Comparison of ENCODE assay signal across 8 cellular contexts in the genomic region with DNA sequence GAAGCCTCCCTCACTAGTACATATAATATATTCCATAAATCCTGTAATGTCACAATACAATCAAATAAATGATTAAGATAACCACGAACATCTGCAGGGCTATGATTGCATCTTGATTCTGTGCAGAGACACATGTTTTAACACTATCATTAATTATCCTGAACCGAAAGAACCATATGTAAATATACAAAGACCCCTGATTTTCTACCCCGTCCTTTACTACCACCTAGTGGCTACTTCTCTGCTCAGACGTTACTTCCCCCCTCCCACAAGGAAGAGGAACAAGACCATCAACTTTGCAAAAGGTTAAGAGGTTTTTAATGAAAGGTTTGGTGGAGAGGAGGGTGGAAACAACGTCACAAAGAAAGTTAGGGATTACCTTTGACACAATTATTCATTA.
DNase-seq lines count a peak whose midpoint lies in the region; ATAC-seq, FAIRE-seq and TF ChIP-seq lines count a peak whose summit lies in the region.

No MANE protein-coding gene starts in this region.

- no peak for FAIRE-seq in kidney (lab: Jason Lieb, UNC)

- CTCF ChIA-PET in naive thymus-derived CD4-positive, alpha-beta T cell (lab: Charles Lee), result no interaction called here

- H3K36me3 ChIP-seq in H7 (replicated peaks; ENCODE audit: control insufficient read depth, insufficient read depth, low read length), result no peaks in the 10 kb centered on the region
- peaks cover 10% of the 10 kb centered on the region; the same call in 1 of the 2 replicates for H3K36me3 ChIP-seq in RWPE2 (ENCODE audit: low read depth)
- no peaks in the 10 kb centered on the region for H3K36me3 ChIP-seq in kidney (ENCODE audit: control insufficient read depth in 1 of 2, insufficient read depth in 2 of 2, low read length in 2 of 2)
- no peaks in the 10 kb centered on the region for H3K36me3 ChIP-seq in aorta (ENCODE audit: control insufficient read depth in 1 of 2, insufficient read depth in 2 of 2, low read length in 1 of 2)
- no peaks in the 10 kb centered on the region for H3K36me3 ChIP-seq in naive thymus-derived CD4-positive, alpha-beta T cell (ENCODE audit: control insufficient read depth in 2 of 3, insufficient read depth in 3 of 3, low read length in 3 of 3)

- peaks cover 0 to 4% (median 0%) of the 10 kb centered on the region in 7 donors for H3K4me1 Mint-ChIP-seq in naive thymus-derived CD4-positive, alpha-beta T cell
- H3K4me1 Mint-ChIP-seq in glutamatergic neuron (ENCODE audit: low read depth, unreplicated experiment), result no peaks in the 10 kb centered on the region

- H3K27ac Mint-ChIP-seq in naive thymus-derived CD4-positive, alpha-beta T cell, result no peak overlapping the region
- H3K27ac Mint-ChIP-seq in glutamatergic neuron (ENCODE audit: unreplicated experiment), result no peak overlapping the region

- 8 to 18% methylated on average over 5 of the region's 5 CpGs for WGBS in aorta, 2 donors

- peaks cover 0 to 5% (median 0%) of the 10 kb centered on the region in 5 donors for H3K27me3 Mint-ChIP-seq in naive thymus-derived CD4-positive, alpha-beta T cell
- peaks cover 2% of the 10 kb centered on the region for H3K27me3 Mint-ChIP-seq in glutamatergic neuron (ENCODE audit: unreplicated experiment)

- H3K4me1 ChIP-seq in RWPE2 (ENCODE audit: insufficient read depth, poor library complexity, severe bottlenecking) (peaks cover 23% of the 10 kb centered on the region), kidney (ENCODE audit: control insufficient read depth in 1 of 2, insufficient read depth in 1 of 2, low read depth in 1 of 2, low read length in 2 of 2) (peaks cover 5 to 6% of the 10 kb centered on the region in 2 donors), aorta (ENCODE audit: control insufficient read depth in 1 of 2, insufficient read depth in 2 of 2, low read length in 2 of 2) (no peaks in the 10 kb centered on the region)
- H3K4me1 ChIP-seq in naive thymus-derived CD4-positive, alpha-beta T cell (ENCODE audit: control insufficient read depth in 2 of 2, insufficient read depth in 2 of 2, low read length in 2 of 2), result no peaks in the 10 kb centered on the region

- no peaks in the 10 kb centered on the region for H3K36me3 Mint-ChIP-seq in naive thymus-derived CD4-positive, alpha-beta T cell
- no peaks in the 10 kb centered on the region for H3K36me3 Mint-ChIP-seq in glutamatergic neuron (ENCODE audit: unreplicated experiment)

- no peak for ATAC-seq in RWPE2 (ENCODE audit: low read depth)
- ATAC-seq in aorta (ENCODE audit: low FRiP score), result no peak
- ATAC-seq in naive thymus-derived CD4-positive, alpha-beta T cell, result no peak

- no peaks in the 10 kb centered on the region for H3K9me3 Mint-ChIP-seq in naive thymus-derived CD4-positive, alpha-beta T cell
- H3K9me3 Mint-ChIP-seq in glutamatergic neuron (ENCODE audit: unreplicated experiment), result no peaks in the 10 kb centered on the region

- intact Hi-C loops in kidney (cut with DNase I), result no loop called here
- intact Hi-C loops in aorta (cut with DNase I), result no loop called here
- intact Hi-C loops in naive thymus-derived CD4-positive, alpha-beta T cell (cut with micrococcal nuclease), result no loop called here

- no peak overlapping the region for H3K27ac ChIP-seq in RWPE2 (ENCODE audit: poor library complexity, severe bottlenecking)
- H3K27ac ChIP-seq in kidney (ENCODE audit: low read depth in 2 of 2, low read length in 2 of 2), result no peak overlapping the region
- no peak overlapping the region for H3K27ac ChIP-seq in aorta (ENCODE audit: low read depth in 1 of 2, low read length in 2 of 2)
- no peak overlapping the region for H3K27ac ChIP-seq in naive thymus-derived CD4-positive, alpha-beta T cell (ENCODE audit: low read depth, low read length)

- H3K4me3 ChIP-seq in H7 (ENCODE audit: insufficient read depth, low read depth, low read length), result no peak overlapping the region
- no peak overlapping the region for H3K4me3 ChIP-seq in RWPE2 (ENCODE audit: severe bottlenecking)
- no peak overlapping the region for H3K4me3 ChIP-seq in kidney (ENCODE audit: low read length in 2 of 2)
- H3K4me3 ChIP-seq in aorta (ENCODE audit: low read length in 2 of 2), result no peak overlapping the region
- H3K4me3 ChIP-seq in naive thymus-derived CD4-positive, alpha-beta T cell (ENCODE audit: low read length), result no peak overlapping the region

- POLR2A ChIA-PET in naive thymus-derived CD4-positive, alpha-beta T cell (lab: Charles Lee), result no interaction called here

- DNase-seq in DMS79 treated with DMSO at 0.1 percent for 48 hours (lab: John Stamatoyannopoulos, UW) (peak; percentile 52), H7 (peak; percentile 52), RWPE2 (ENCODE audit: low spot score) (no peak), kidney (no peak), aorta (no peak), glutamatergic neuron (no peak), GOT3 (lab: John Stamatoyannopoulos, UW) (no peak)
- DNase-seq in naive thymus-derived CD4-positive, alpha-beta T cell, result no peak

- no peak overlapping the region for H3K9ac ChIP-seq in kidney (ENCODE audit: low read length in 2 of 2)

- peak; percentile 34 for TF ChIP-seq CTCF in RWPE2 (IDR thresholded peaks at IDR 0.05; ENCODE audit: poor library complexity, severe bottlenecking)
- peak; percentile 19 for TF ChIP-seq CTCF in kidney (IDR thresholded peaks at IDR 0.05; ENCODE audit: borderline replicate concordance, extremely low read depth, insufficient read depth)
- no peak for TF ChIP-seq CTCF in glutamatergic neuron (IDR thresholded peaks at IDR 0.05; ENCODE audit: partially characterized antibody, unreplicated experiment)

- no peak overlapping the region for H3K4me3 Mint-ChIP-seq in naive thymus-derived CD4-positive, alpha-beta T cell
- H3K4me3 Mint-ChIP-seq in glutamatergic neuron (ENCODE audit: unreplicated experiment), result no peak overlapping the region

- H3K9me3 ChIP-seq in RWPE2 (ENCODE audit: severe bottlenecking) (no peaks in the 10 kb centered on the region), kidney (ENCODE audit: control insufficient read depth in 1 of 2, low read length in 2 of 2) (no peaks in the 10 kb centered on the region), aorta (ENCODE audit: control insufficient read depth, low read length) (no peaks in the 10 kb centered on the region)
- H3K9me3 ChIP-seq in naive thymus-derived CD4-positive, alpha-beta T cell (ENCODE audit: control insufficient read depth in 2 of 3, low read length in 3 of 3), result no peaks in the 10 kb centered on the region

- no peaks in the 10 kb centered on the region for H3K27me3 ChIP-seq in H7 (ENCODE audit: control insufficient read depth, insufficient read depth, low read length)
- H3K27me3 ChIP-seq in RWPE2 (ENCODE audit: insufficient read depth, poor library complexity, severe bottlenecking), result no peaks in the 10 kb centered on the region
- H3K27me3 ChIP-seq in aorta (ENCODE audit: control insufficient read depth in 1 of 2, insufficient read depth in 2 of 2, low read length in 1 of 2), result no peaks in the 10 kb centered on the region
- no peaks in the 10 kb centered on the region for H3K27me3 ChIP-seq in naive thymus-derived CD4-positive, alpha-beta T cell (ENCODE audit: control insufficient read depth in 2 of 2, insufficient read depth in 2 of 2, low read length in 2 of 2)

Comparison
In these comparisons a context has a peak if more than half of its experiments do, and no peak if none do; other contexts are left out.
1. DNase-seq: peak in DMS79 treated with DMSO at 0.1 percent for 48 hours (single experiment) and H7 (single experiment); none in RWPE2 (single experiment), kidney (single experiment), aorta (0 of 2), naive thymus-derived CD4-positive, alpha-beta T cell (0 of 9), glutamatergic neuron (single experiment) and GOT3 (single experiment).